16 cellular contexts compared by ENCODE assay signal in genomic region chr1:108531429-108531828, GRCh38. TPM values are rescaled to one million over a fixed set of nuclear protein-coding genes. Genes with fewer than 3 reads are reported as not detected.
A peak's percentile ranks its signal among the peaks of the same experiment; 100 is the strongest.
DNase-seq lines count a peak whose midpoint lies in the region; TF ChIP-seq lines count a peak whose summit lies in the region.
"Had no signal": no experiment of that assay in that cellular context is flagged by ENCODE, and none has a peak within 500 bp of the region (broad histone marks: within the 10 kb centered on the region; RNA-seq: fewer than 3 reads in every experiment).

No MANE protein-coding gene starts in this region.

- intact Hi-C loops in ascending aorta (cut with DNase I): no loop called here

- H4K20me1 ChIP-seq in Loucy (ENCODE audit: insufficient read depth, low read length, poor library complexity, severe bottlenecking): no peaks in the 10 kb centered on the region

- DNase-seq in ascending aorta (ENCODE audit: low spot score in 2 of 2): no peak
- DNase-seq in mesothelial cell of epicardium (ENCODE audit: low spot score in 2 of 2, unreplicated experiment in 2 of 2): no peak
- DNase-seq in stimulated activated CD4-positive, alpha-beta T cell treated with anti-CD3 and anti-CD28 coated beads, Interleukin-4, amount 100 ng/mL, for 4 hours: no peak
- no peak for DNase-seq in SIG-M5 treated with dmso at 0.1 percent for 504 hours (lab: John Stamatoyannopoulos, UW; ENCODE audit: unreplicated experiment)
- no peak for DNase-seq in GOT3 (lab: John Stamatoyannopoulos, UW)
- DNase-seq: C1 segment of cervical spinal cord, GF-D8, NCI-H1105 treated with DMSO at 0.1 percent for 48 hours, NCI-H187 treated with DMSO at 0.1 percent for 48 hours, NCI-H748 treated with DMSO at 0.1 percent for 48 hours, PC-3 had no signal

- H3K27ac ChIP-seq in ACC112 (ENCODE audit: low read depth, low read length) (no peak overlapping the region), ascending aorta (peak overlapping the region; percentile 1 to 14)
- H3K27ac ChIP-seq: A549, RWPE1 had no signal

- no peaks in the 10 kb centered on the region for H3K9me3 ChIP-seq in Loucy (ENCODE audit: insufficient read depth, low read depth, low read length)
- H3K9me3 ChIP-seq in ascending aorta: no peaks in the 10 kb centered on the region
- H3K9me3 ChIP-seq: A549 had no signal

- no peak overlapping the region for H3K4me3 ChIP-seq in ACC112 (ENCODE audit: low read depth, low read length)
- H3K4me3 ChIP-seq in Loucy (ENCODE audit: low read length, poor library complexity, severe bottlenecking): no peak overlapping the region
- no peak overlapping the region for H3K4me3 ChIP-seq in ascending aorta
- H3K4me3 ChIP-seq: A549 had no signal

- H3K9me3 Mint-ChIP-seq in mesothelial cell of epicardium: no peaks in the 10 kb centered on the region
- H3K9me3 Mint-ChIP-seq: IgD-negative memory B cell had no signal

- TF ChIP-seq CTCF in Loucy (conservative IDR thresholded peaks at IDR 0.05; ENCODE audit: low read length) (no peak), ascending aorta (IDR thresholded peaks at IDR 0.05) (no peak), mesothelial cell of epicardium (IDR thresholded peaks at IDR 0.05; ENCODE audit: unreplicated experiment) (no peak)

- H3K36me3 ChIP-seq in ACC112 (ENCODE audit: insufficient read depth, low read length) (no peaks in the 10 kb centered on the region), Loucy (ENCODE audit: insufficient read depth, low read length) (no peaks in the 10 kb centered on the region), ascending aorta (no peaks in the 10 kb centered on the region)

- H3K79me2 ChIP-seq in ACC112 (ENCODE audit: control insufficient read depth, insufficient read depth, low read length, unreplicated experiment) (no peaks in the 10 kb centered on the region), Loucy (ENCODE audit: insufficient read depth, low read length) (no peaks in the 10 kb centered on the region)

- H3K4me3 Mint-ChIP-seq in mesothelial cell of epicardium: no peak overlapping the region
- H3K4me3 Mint-ChIP-seq: IgD-negative memory B cell had no signal

- peaks cover 21% of the 10 kb centered on the region for H3K4me1 Mint-ChIP-seq in mesothelial cell of epicardium

- no peaks in the 10 kb centered on the region for H3K9me2 ChIP-seq in Loucy (replicated peaks; ENCODE audit: low read depth, low read length)

- H3K27me3 Mint-ChIP-seq in mesothelial cell of epicardium (ENCODE audit: low read depth): no peaks in the 10 kb centered on the region

- no peak overlapping the region for H3K9ac ChIP-seq in Loucy (ENCODE audit: low read depth, low read length, poor library complexity, severe bottlenecking)

- H3K27me3 ChIP-seq in ACC112 (ENCODE audit: insufficient read depth, low read length) (0 out of 2 replicates have a peak, but pooled peaks cover 4% of the 10 kb centered on the region), Loucy (ENCODE audit: insufficient read depth, low read length, poor library complexity, severe bottlenecking) (no peaks in the 10 kb centered on the region), ascending aorta (no peaks in the 10 kb centered on the region)

- H3F3A ChIP-seq in Loucy (ENCODE audit: low read depth): peaks cover 6% of the 10 kb centered on the region; the same call in 1 of the 2 replicates

- no peaks in the 10 kb centered on the region for H3K4me1 ChIP-seq in ACC112 (ENCODE audit: control insufficient read depth, insufficient read depth, low read length, unreplicated experiment)
- H3K4me1 ChIP-seq in Loucy (ENCODE audit: insufficient read depth, low read length, poor library complexity, severe bottlenecking): peaks cover 22% of the 10 kb centered on the region
- H3K4me1 ChIP-seq in ascending aorta: peaks cover 0 to 9% of the 10 kb centered on the region in 2 donors
- H3K4me1 ChIP-seq: A549 had no signal

- H3K4me2 ChIP-seq in Loucy (ENCODE audit: low read depth, low read length, poor library complexity, severe bottlenecking): no peak overlapping the region
- H3K4me2 ChIP-seq: A549 had no signal

- H3K36me3 Mint-ChIP-seq in mesothelial cell of epicardium: no peaks in the 10 kb centered on the region
- H3K36me3 Mint-ChIP-seq: IgD-negative memory B cell had no signal

- peak overlapping the region; percentile 33 for H3K27ac Mint-ChIP-seq in mesothelial cell of epicardium
- H3K27ac Mint-ChIP-seq: IgD-negative memory B cell had no signal

- H2AFZ ChIP-seq in ACC112 (ENCODE audit: low read length, unreplicated experiment): peak overlapping the region; percentile 39
- H2AFZ ChIP-seq in Loucy (ENCODE audit: low read length): peak overlapping the region; percentile 11; the same call in 1 of the 2 replicates

RNA-seq across cellular contexts. Expression of gene EEIG2, which starts 28.5 kb away (rescaled TPM):
- 9.6 TPM for total RNA-seq in ascending aorta
- total RNA-seq in mesothelial cell of epicardium: 12.4 to 13.9 TPM (median 12.6 TPM) in 3 replicates
